In the genomic region with DNA sequence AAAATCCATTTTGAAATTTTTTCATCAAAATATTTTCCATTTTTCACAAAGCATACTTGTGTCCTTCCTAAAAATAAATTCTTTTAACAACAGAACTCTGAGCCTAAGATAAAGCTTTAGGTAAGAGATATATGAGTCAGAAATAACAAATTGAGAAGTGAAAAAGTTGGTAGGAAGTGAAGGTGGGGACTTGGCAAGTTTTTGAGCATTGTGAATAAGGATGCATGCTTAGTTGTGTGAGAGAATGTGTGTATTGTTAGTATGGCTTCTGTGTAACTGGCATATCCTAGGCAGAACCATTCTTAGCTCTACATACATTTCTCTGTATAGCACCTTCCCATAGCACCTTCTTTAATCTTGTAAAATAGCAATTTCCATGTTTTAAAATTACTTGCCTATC, we compare ENCODE assay signal across 18 cellular contexts. TPM values are rescaled to one million over a fixed set of nuclear protein-coding genes. Genes with fewer than 3 reads are reported as not detected.
DNase-seq lines count a peak whose midpoint lies in the region; ATAC-seq and TF ChIP-seq lines count a peak whose summit lies in the region.
"Had no signal": no experiment of that assay in that cellular context is flagged by ENCODE, and none has a peak within 500 bp of the region (broad histone marks: within the 10 kb centered on the region; RNA-seq: fewer than 3 reads in every experiment).

No MANE protein-coding gene starts in this region.

- TF ChIP-seq CTCF in WTC11 (IDR thresholded peaks at IDR 0.05): no peak

- H3K9me3 Mint-ChIP-seq in WTC11: no peaks in the 10 kb centered on the region
- H3K9me3 Mint-ChIP-seq: dendritic cell treated with granulocyte-macrophage colony-stimulating factor and Interleukin-4, amounts not matched to agents 40 ng/mL and 50 ng/mL, for 4 days; stimulated activated effector memory CD8-positive, alpha-beta T cell treated with anti-CD3 and anti-CD28 coated beads, Interleukin-12 subunit alpha, Interleukin-12 subunit beta, amount 100 ng/mL, for 72 hours had no signal

- H3K4me1 Mint-ChIP-seq in WTC11: peaks cover 4% of the 10 kb centered on the region
- H3K4me1 Mint-ChIP-seq: activated CD4-positive, alpha-beta T cell treated with anti-CD3 and anti-CD28 coated beads for 36 hours; stimulated activated effector memory CD8-positive, alpha-beta T cell treated with anti-CD3 and anti-CD28 coated beads, Interleukin-12 subunit alpha, Interleukin-12 subunit beta, amount 100 ng/mL, for 72 hours had no signal

- ATAC-seq in GM18505 (IDR thresholded peaks at IDR 0.05; ENCODE audit: unreplicated experiment) (peak; percentile 94), GM21360 (IDR thresholded peaks at IDR 0.05; ENCODE audit: unreplicated experiment) (peak; percentile 94), HG02938 (IDR thresholded peaks at IDR 0.05; ENCODE audit: unreplicated experiment) (peak; percentile 82), HG03565 (IDR thresholded peaks at IDR 0.05; ENCODE audit: unreplicated experiment) (peak; percentile 92), WTC11 (no peak)
- ATAC-seq: activated CD4-positive, alpha-beta T cell treated with anti-CD3 and anti-CD28 coated beads for 36 hours; Panc1; stimulated activated effector memory CD8-positive, alpha-beta T cell treated with anti-CD3 and anti-CD28 coated beads, Interleukin-12 subunit alpha, Interleukin-12 subunit beta, amount 100 ng/mL, for 72 hours had no signal

- TF ChIP-seq POLR2A in GM18505 (IDR thresholded peaks at IDR 0.05; ENCODE audit: borderline replicate concordance, extremely low read depth, insufficient read depth, insufficient read length): no peak

- DNase-seq in WTC11 (ENCODE audit: low spot score) (no peak), ureter (ENCODE audit: low spot score) (no peak), NCI-H2029 (lab: John Stamatoyannopoulos, UW) (no peak)
- DNase-seq in activated CD4-positive, alpha-beta T cell treated with anti-CD3 and anti-CD28 coated beads for 1 hour: no peak
- DNase-seq: activated CD4-positive, alpha-beta T cell treated with anti-CD3 and anti-CD28 coated beads for 36 hours; aorta; DMS153; NCI-H1105; NCI-H446 treated with DMSO at 0.1 percent for 48 hours; stimulated activated CD4-positive, alpha-beta T cell treated with anti-CD3 and anti-CD28 coated beads, Interleukin-2, amount 100 ng/mL, for 24 hours had no signal

- no peaks in the 10 kb centered on the region; the same call in 1 of the 2 replicates for H3K27me3 Mint-ChIP-seq in WTC11 (ENCODE audit: low read depth)
- H3K27me3 Mint-ChIP-seq: dendritic cell treated with granulocyte-macrophage colony-stimulating factor and Interleukin-4, amounts not matched to agents 40 ng/mL and 50 ng/mL, for 4 days had no signal

- no peak overlapping the region for H3K27ac Mint-ChIP-seq in WTC11
- H3K27ac Mint-ChIP-seq: activated CD4-positive, alpha-beta T cell treated with anti-CD3 and anti-CD28 coated beads for 36 hours; dendritic cell treated with granulocyte-macrophage colony-stimulating factor and Interleukin-4, amounts not matched to agents 40 ng/mL and 50 ng/mL, for 4 days; stimulated activated effector memory CD8-positive, alpha-beta T cell treated with anti-CD3 and anti-CD28 coated beads, Interleukin-12 subunit alpha, Interleukin-12 subunit beta, amount 100 ng/mL, for 72 hours had no signal

- H3K4me3 Mint-ChIP-seq in WTC11: no peak overlapping the region
- H3K4me3 Mint-ChIP-seq: activated CD4-positive, alpha-beta T cell treated with anti-CD3 and anti-CD28 coated beads for 36 hours; dendritic cell treated with granulocyte-macrophage colony-stimulating factor and Interleukin-4, amounts not matched to agents 40 ng/mL and 50 ng/mL, for 4 days; stimulated activated effector memory CD8-positive, alpha-beta T cell treated with anti-CD3 and anti-CD28 coated beads, Interleukin-12 subunit alpha, Interleukin-12 subunit beta, amount 100 ng/mL, for 72 hours had no signal

- CTCF ChIA-PET in WTC11 (lab: Charles Lee): no interaction called here

- H3K36me3 Mint-ChIP-seq in WTC11: no peaks in the 10 kb centered on the region
- H3K36me3 Mint-ChIP-seq: stimulated activated effector memory CD8-positive, alpha-beta T cell treated with anti-CD3 and anti-CD28 coated beads, Interleukin-12 subunit alpha, Interleukin-12 subunit beta, amount 100 ng/mL, for 72 hours had no signal

- POLR2A ChIA-PET in WTC11 (lab: Charles Lee): interaction anchor here (0.6 kb wide), 1 partner anchor 24 kb away, joined by 4 read pairs; no protein-coding TSS in a partner anchor

TF ChIP-seq in WTC11, 78 proteins besides CTCF, POLR2A, EP300 and RAD21:
- no peak for TF ChIP-seq OVOL2 (CRISPR knock-in tag; IDR thresholded peaks at IDR 0.05; ENCODE audit: borderline replicate concordance)
- TF ChIP-seq NR2C2 (CRISPR knock-in tag; IDR thresholded peaks at IDR 0.05): no peak
- TF ChIP-seq FOXK1 (CRISPR knock-in tag; IDR thresholded peaks at IDR 0.05): no peak
- no peak for TF ChIP-seq SOX15 (CRISPR knock-in tag; IDR thresholded peaks at IDR 0.05)

RNA-seq across cellular contexts. Expression of gene ASB5, which starts 6.8 kb away (rescaled TPM):
- 0.18 TPM in 1 of 3 replicates, not detected in the others for total RNA-seq in WTC11 (2021)
- total RNA-seq in ureter: 1.7 TPM
- total RNA-seq: activated CD4-positive, alpha-beta T cell treated with anti-CD3 and anti-CD28 coated beads for 36 hours; aorta; T-helper 1 cell treated with Interleukin-12 subunit alpha and Interleukin-12 subunit beta and Interleukin-4 antibody, amounts not matched to agents 30 ng/mL and 1 ng/mL, for 36 hours had no signal

RNA-seq across cellular contexts. Expression of gene SPCS3, which starts 57.5 kb away (rescaled TPM):
- total RNA-seq in WTC11 (2021): 117 to 127 TPM (median 125 TPM) in 3 replicates
- 122 TPM for total RNA-seq in ureter
